15 cellular contexts compared by ENCODE assay signal in the genomic region with DNA sequence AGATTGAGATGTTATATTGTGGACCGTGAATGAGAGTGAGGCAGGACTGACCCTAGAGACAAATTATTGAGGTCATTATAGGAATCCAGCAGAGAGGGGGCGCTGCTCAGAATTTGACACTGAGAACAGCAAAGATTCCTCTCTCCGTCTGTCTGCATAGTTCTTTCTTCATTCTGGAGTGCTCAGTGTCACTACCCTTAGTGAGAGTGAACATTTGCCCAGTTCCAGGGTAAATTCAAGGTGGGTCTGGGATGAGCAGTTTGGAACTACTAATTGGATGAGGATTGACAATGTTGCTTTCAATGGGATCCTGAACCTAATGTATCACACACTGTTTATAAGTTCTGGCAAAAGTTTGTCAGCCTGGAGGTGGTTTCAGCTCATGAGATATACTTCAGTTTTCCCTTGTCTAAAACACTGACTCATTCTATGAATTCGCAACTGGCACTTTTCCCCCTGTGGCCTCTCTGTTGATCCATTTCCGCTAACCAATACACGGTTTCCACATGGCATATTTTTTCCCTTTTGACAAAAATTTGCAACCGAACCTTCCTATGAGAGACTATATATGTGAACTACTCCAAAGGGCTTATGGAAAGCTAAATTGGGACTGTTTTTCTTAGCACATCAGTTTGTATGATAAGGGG.
DNase-seq lines count a peak whose midpoint lies in the region; TF ChIP-seq lines count a peak whose summit lies in the region.
"Had no signal": no experiment of that assay in that cellular context is flagged by ENCODE, and none has a peak within 500 bp of the region (broad histone marks: within the 10 kb centered on the region; RNA-seq: fewer than 3 reads in every experiment).

No MANE protein-coding gene starts in this region.

- no peak overlapping the region for H4K91ac ChIP-seq in mesenchymal stem cell (ENCODE audit: low read length)

- H2BK12ac ChIP-seq in mesenchymal stem cell (ENCODE audit: low read length in 2 of 2), result no peak overlapping the region

- H3K27ac Mint-ChIP-seq in chondrocyte (ENCODE audit: unreplicated experiment), result no peak overlapping the region
- no peak overlapping the region for H3K27ac Mint-ChIP-seq in mesothelial cell of epicardium
- H3K27ac Mint-ChIP-seq: progenitor cell of endocrine pancreas had no signal

- H3K27ac ChIP-seq in mesenchymal stem cell (ENCODE audit: low read length, poor library complexity, severe bottlenecking), result no peak overlapping the region
- H3K27ac ChIP-seq: BLaER1, VCaP had no signal

- 79% methylated on average over 6 of the region's 7 CpGs for WGBS in mesenchymal stem cell

- peak; percentile 5; the same call in 1 of the 2 replicates for TF ChIP-seq CTCF in LNCAP (IDR thresholded peaks at IDR 0.05)
- TF ChIP-seq CTCF in chondrocyte (IDR thresholded peaks at IDR 0.05), result peak; percentile 25
- TF ChIP-seq CTCF in mesothelial cell of epicardium (IDR thresholded peaks at IDR 0.05; ENCODE audit: unreplicated experiment), result no peak

- no peak overlapping the region for H3K14ac ChIP-seq in mesenchymal stem cell (ENCODE audit: low read length in 2 of 2)

- H3K4me3 Mint-ChIP-seq in chondrocyte (ENCODE audit: unreplicated experiment) (no peak overlapping the region), mesothelial cell of epicardium (no peak overlapping the region)

- no peak overlapping the region for H2BK15ac ChIP-seq in mesenchymal stem cell (ENCODE audit: low read depth, poor library complexity, severe bottlenecking)

- no peak overlapping the region for H3K18ac ChIP-seq in mesenchymal stem cell (ENCODE audit: low read depth in 1 of 2, low read length in 2 of 2)

- no peaks in the 10 kb centered on the region for H3K4me1 ChIP-seq in mesenchymal stem cell (ENCODE audit: control insufficient read depth, insufficient read depth, low read depth, low read length)
- H3K4me1 ChIP-seq: BLaER1 had no signal

- H3K9me3 Mint-ChIP-seq in chondrocyte (ENCODE audit: low read depth), result no peaks in the 10 kb centered on the region
- peaks cover 19% of the 10 kb centered on the region for H3K9me3 Mint-ChIP-seq in mesothelial cell of epicardium

- H3K4me1 Mint-ChIP-seq in chondrocyte (ENCODE audit: low read depth), result peaks cover 3% of the 10 kb centered on the region
- H3K4me1 Mint-ChIP-seq in mesothelial cell of epicardium, result peaks cover 22% of the 10 kb centered on the region

- no peak overlapping the region for H2BK5ac ChIP-seq in mesenchymal stem cell (ENCODE audit: low read depth, low read length, poor library complexity, severe bottlenecking)

- no peak overlapping the region for H2AK5ac ChIP-seq in mesenchymal stem cell (ENCODE audit: low read length, severe bottlenecking)

- no peak overlapping the region for H3K4me3 ChIP-seq in mesenchymal stem cell (ENCODE audit: insufficient read depth in 1 of 2, low read depth in 1 of 2, low read length in 2 of 2)
- H3K4me3 ChIP-seq: BLaER1 had no signal

- no peaks in the 10 kb centered on the region for H3K79me1 ChIP-seq in mesenchymal stem cell (replicated peaks; ENCODE audit: low read length, poor library complexity, severe bottlenecking)

- no peak overlapping the region for H2AFZ ChIP-seq in mesenchymal stem cell (ENCODE audit: low read depth, low read length)

- H3K27me3 Mint-ChIP-seq in chondrocyte (ENCODE audit: low read depth) (peaks cover 23% of the 10 kb centered on the region), mesothelial cell of epicardium (ENCODE audit: low read depth) (no peaks in the 10 kb centered on the region)
- H3K27me3 Mint-ChIP-seq: progenitor cell of endocrine pancreas had no signal

- H3K9me3 ChIP-seq in mesenchymal stem cell (ENCODE audit: control insufficient read depth, low read length), result no peaks in the 10 kb centered on the region
- H3K9me3 ChIP-seq: BLaER1 had no signal

- H4K8ac ChIP-seq in mesenchymal stem cell (ENCODE audit: low read length), result no peak overlapping the region

- H3K27me3 ChIP-seq in mesenchymal stem cell (ENCODE audit: control insufficient read depth in 1 of 2, insufficient read depth in 1 of 2, low read length in 2 of 2), result no peaks in the 10 kb centered on the region
- H3K27me3 ChIP-seq: BLaER1 had no signal

- no peak overlapping the region for H2BK120ac ChIP-seq in mesenchymal stem cell (ENCODE audit: low read depth, low read length)

- no peak overlapping the region for H3K4ac ChIP-seq in mesenchymal stem cell (ENCODE audit: low read depth in 1 of 2, low read length in 2 of 2)

- H3K36me3 Mint-ChIP-seq in chondrocyte (ENCODE audit: low read depth), result no peaks in the 10 kb centered on the region
- peaks cover 9% of the 10 kb centered on the region for H3K36me3 Mint-ChIP-seq in mesothelial cell of epicardium

- H3K4me2 ChIP-seq in mesenchymal stem cell (ENCODE audit: low read length, poor library complexity, severe bottlenecking), result no peak overlapping the region
- H3K4me2 ChIP-seq: BLaER1 had no signal

- H3K23ac ChIP-seq in mesenchymal stem cell (ENCODE audit: low read length in 2 of 2), result no peak overlapping the region

- no peak overlapping the region for H3K9ac ChIP-seq in mesenchymal stem cell (ENCODE audit: low read length)
- H3K9ac ChIP-seq: BLaER1 had no signal

- H3K36me3 ChIP-seq in mesenchymal stem cell (ENCODE audit: control insufficient read depth in 1 of 2, insufficient read depth in 2 of 2, low read depth in 1 of 2, low read length in 2 of 2), result no peaks in the 10 kb centered on the region
- H3K36me3 ChIP-seq: BLaER1 had no signal

- peak; percentile 10 for DNase-seq in COLO829 (ENCODE audit: low spot score)
- no peak for DNase-seq in chondrocyte (ENCODE audit: low spot score)
- DNase-seq in mesenchymal stem cell, result peak; percentile 34
- no peak for DNase-seq in HUDEP-2 (lab: John Stamatoyannopoulos, UW; ENCODE audit: unreplicated experiment in 76 of 76)
- no peak for DNase-seq in NCI-H1694 (lab: John Stamatoyannopoulos, UW)
- no peak for DNase-seq in NCI-H1105 (lab: John Stamatoyannopoulos, UW)
- no peak for DNase-seq in mesothelial cell of epicardium (ENCODE audit: low spot score in 2 of 2, unreplicated experiment in 2 of 2)
- DNase-seq: activated gamma-delta T cell; effector memory CD4-positive, alpha-beta T cell; NCI-H1436; OCI-M1 had no signal

Comparison
In these comparisons a context has a peak if more than half of its experiments do, and no peak if none do; other contexts are left out.
1. DNase-seq: peak in COLO829 (single experiment) and mesenchymal stem cell (single experiment); none in chondrocyte (single experiment), HUDEP-2 (0 of 76), NCI-H1694 (single experiment), NCI-H1105 (single experiment) and mesothelial cell of epicardium (0 of 2).